ENCODE assay signal across 1 cellular context in the genomic region with DNA sequence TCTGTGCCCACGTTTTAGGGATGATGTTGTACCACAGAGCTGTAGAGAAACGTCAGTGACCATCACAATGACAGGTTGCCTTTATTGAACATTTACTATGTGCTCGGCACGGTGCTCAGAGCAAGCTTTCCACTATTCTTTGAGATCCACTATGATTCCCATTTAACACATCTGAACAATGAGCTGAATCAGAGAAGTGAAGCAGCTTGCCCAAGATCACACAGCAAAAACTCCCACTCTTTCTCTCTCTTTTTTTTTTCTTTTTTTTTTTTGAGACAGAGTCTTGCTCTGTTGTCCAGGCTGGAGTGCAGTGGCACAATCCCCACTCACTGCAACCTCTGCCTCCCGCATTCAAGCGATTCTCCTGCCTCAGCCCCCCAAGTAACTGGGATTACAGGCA.
TF ChIP-seq lines count a peak whose summit lies in the region.

No MANE protein-coding gene starts in this region.

TF ChIP-seq in H1, 55 proteins besides CTCF, POLR2A, EP300 and RAD21:
- TF ChIP-seq SRF (IDR thresholded peaks at IDR 0.05; ENCODE audit: low read depth, low read length): no peak
- TF ChIP-seq CTBP2 (IDR thresholded peaks at IDR 0.05; ENCODE audit: borderline replicate concordance, insufficient read depth, insufficient read length, low read length): no peak
- TF ChIP-seq CEBPB (IDR thresholded peaks at IDR 0.05; ENCODE audit: low read depth, low read length): no peak
- TF ChIP-seq JUN (IDR thresholded peaks at IDR 0.05; ENCODE audit: low read depth, low read length): no peak
- TF ChIP-seq SUZ12 (IDR thresholded peaks at IDR 0.05; ENCODE audit: low read length): no peak
- TF ChIP-seq HDAC2 (IDR thresholded peaks at IDR 0.05; ENCODE audit: borderline replicate concordance in 1 of 2, low read depth in 2 of 2, low read length in 2 of 2): no peak
